In genomic region chr13:27170521-27171243, GRCh38 we compare ENCODE assay signal across 1 cellular context.
TF ChIP-seq lines count a peak whose summit lies in the region.

No MANE protein-coding gene starts in this region.

TF ChIP-seq in HEK293, 187 proteins besides CTCF, POLR2A, EP300 and RAD21 (continued from another document and continues in another):
- TF ChIP-seq ZNF26 (tag by site-specific recombination; IDR thresholded peaks at IDR 0.05), result no peak
- no peak for TF ChIP-seq ZNF184 (tag by site-specific recombination; IDR thresholded peaks at IDR 0.05)
- no peak for TF ChIP-seq ZNF660 (tag by site-specific recombination; IDR thresholded peaks at IDR 0.05)
- no peak for TF ChIP-seq TRIM28 (IDR thresholded peaks at IDR 0.05; ENCODE audit: borderline replicate concordance, low read length)
- TF ChIP-seq TSHZ1 (tag by site-specific recombination; IDR thresholded peaks at IDR 0.05; ENCODE audit: borderline replicate concordance), result no peak
- no peak for TF ChIP-seq ZNF174 (tag by site-specific recombination; IDR thresholded peaks at IDR 0.05)
- no peak for TF ChIP-seq ZNF157 (tag by site-specific recombination; IDR thresholded peaks at IDR 0.05)
- TF ChIP-seq ZNF133 (tag by site-specific recombination; IDR thresholded peaks at IDR 0.05), result no peak
- TF ChIP-seq ZNF2 (tag by site-specific recombination; IDR thresholded peaks at IDR 0.05), result no peak
- no peak for TF ChIP-seq ZNF146 (tag by site-specific recombination; IDR thresholded peaks at IDR 0.05)
- TF ChIP-seq ZNF548 (tag by site-specific recombination; IDR thresholded peaks at IDR 0.05), result no peak
- TF ChIP-seq ZNF529 (tag by site-specific recombination; IDR thresholded peaks at IDR 0.05; ENCODE audit: insufficient replicate concordance), result no peak
- TF ChIP-seq ZFP41 (tag by site-specific recombination; IDR thresholded peaks at IDR 0.05; ENCODE audit: borderline replicate concordance), result no peak
- TF ChIP-seq KLF9 (tag by site-specific recombination; IDR thresholded peaks at IDR 0.05; ENCODE audit: low read depth), result peak; percentile 45; the same call in 1 of the 2 replicates
- TF ChIP-seq, protein P1, sequence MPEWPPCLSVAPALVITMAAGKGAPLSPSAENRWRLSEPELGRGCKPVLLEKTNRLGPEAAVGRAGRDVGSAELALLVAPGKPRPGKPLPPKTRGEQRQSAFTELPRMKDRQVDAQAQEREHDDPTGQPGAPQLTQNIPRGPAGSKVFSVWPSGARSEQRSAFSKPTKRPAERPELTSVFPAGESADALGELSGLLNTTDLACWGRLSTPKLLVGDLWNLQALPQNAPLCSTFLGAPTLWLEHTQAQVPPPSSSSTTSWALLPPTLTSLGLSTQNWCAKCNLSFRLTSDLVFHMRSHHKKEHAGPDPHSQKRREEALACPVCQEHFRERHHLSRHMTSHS (tag by site-specific recombination; IDR thresholded peaks at IDR 0.05), result no peak
- TF ChIP-seq ZNF398 (tag by site-specific recombination; IDR thresholded peaks at IDR 0.05), result no peak
- TF ChIP-seq ZNF704 (tag by site-specific recombination; IDR thresholded peaks at IDR 0.05), result no peak
- no peak for TF ChIP-seq ZSCAN4 (tag by site-specific recombination; IDR thresholded peaks at IDR 0.05)
- no peak for TF ChIP-seq ZNF132 (tag by site-specific recombination; IDR thresholded peaks at IDR 0.05; ENCODE audit: borderline replicate concordance)
- TF ChIP-seq ZNF837 (tag by site-specific recombination; IDR thresholded peaks at IDR 0.05), result no peak
- no peak for TF ChIP-seq ZNF341 (tag by site-specific recombination; IDR thresholded peaks at IDR 0.05; ENCODE audit: low read depth)
- no peak for TF ChIP-seq ZNF354C (tag by site-specific recombination; IDR thresholded peaks at IDR 0.05; ENCODE audit: borderline replicate concordance, low read depth)
- TF ChIP-seq YY2 (tag by site-specific recombination; IDR thresholded peaks at IDR 0.05), result no peak
- TF ChIP-seq ZNF555 (tag by site-specific recombination; conservative IDR thresholded peaks at IDR 0.05), result no peak
- peak; percentile 70 for TF ChIP-seq ZBTB26 (tag by site-specific recombination; optimal IDR thresholded peaks at IDR 0.05)
- TF ChIP-seq ZNF510 (tag by site-specific recombination; IDR thresholded peaks at IDR 0.05; ENCODE audit: insufficient replicate concordance), result no peak
- TF ChIP-seq ZNF560 (tag by site-specific recombination; IDR thresholded peaks at IDR 0.05; ENCODE audit: borderline replicate concordance), result no peak
- no peak for TF ChIP-seq ZNF266 (tag by site-specific recombination; IDR thresholded peaks at IDR 0.05; ENCODE audit: low read depth)
- TF ChIP-seq IKZF3 (tag by site-specific recombination; IDR thresholded peaks at IDR 0.05), result peak; percentile 25; the same call in 1 of the 2 replicates
- no peak for TF ChIP-seq ZNF114 (tag by site-specific recombination; IDR thresholded peaks at IDR 0.05)
- TF ChIP-seq, protein P2, sequence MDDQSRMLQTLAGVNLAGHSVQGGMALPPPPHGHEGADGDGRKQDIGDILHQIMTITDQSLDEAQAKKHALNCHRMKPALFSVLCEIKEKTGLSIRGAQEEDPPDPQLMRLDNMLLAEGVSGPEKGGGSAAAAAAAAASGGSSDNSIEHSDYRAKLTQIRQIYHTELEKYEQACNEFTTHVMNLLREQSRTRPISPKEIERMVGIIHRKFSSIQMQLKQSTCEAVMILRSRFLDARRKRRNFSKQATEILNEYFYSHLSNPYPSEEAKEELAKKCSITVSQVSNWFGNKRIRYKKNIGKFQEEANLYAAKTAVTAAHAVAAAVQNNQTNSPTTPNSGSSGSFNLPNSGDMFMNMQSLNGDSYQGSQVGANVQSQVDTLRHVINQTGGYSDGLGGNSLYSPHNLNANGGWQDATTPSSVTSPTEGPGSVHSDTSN (CRISPR knock-in tag; IDR thresholded peaks at IDR 0.05), result no peak
- TF ChIP-seq OVOL3 (tag by site-specific recombination; IDR thresholded peaks at IDR 0.05), result no peak
- TF ChIP-seq ZNF776 (tag by site-specific recombination; IDR thresholded peaks at IDR 0.05; ENCODE audit: borderline replicate concordance), result no peak
- no peak for TF ChIP-seq ZNF747 (tag by site-specific recombination; IDR thresholded peaks at IDR 0.05)
- no peak for TF ChIP-seq ZNF18 (tag by site-specific recombination; IDR thresholded peaks at IDR 0.05)
- TF ChIP-seq KLF7 (tag by site-specific recombination; IDR thresholded peaks at IDR 0.05; ENCODE audit: borderline replicate concordance), result no peak
- TF ChIP-seq ZFP3 (tag by site-specific recombination; IDR thresholded peaks at IDR 0.05; ENCODE audit: low read depth), result no peak
- TF ChIP-seq EGR2 (tag by site-specific recombination; IDR thresholded peaks at IDR 0.05; ENCODE audit: low read depth), result no peak; the same call in 1 of the 2 replicates
- 0 out of 2 replicates have a peak, but pooled peaks have one; percentile 29 for TF ChIP-seq ZEB2 (tag by site-specific recombination; IDR thresholded peaks at IDR 0.05)
- TF ChIP-seq ZNF473 (tag by site-specific recombination; IDR thresholded peaks at IDR 0.05), result no peak
- TF ChIP-seq ZNF549 (tag by site-specific recombination; IDR thresholded peaks at IDR 0.05), result no peak
- TF ChIP-seq, protein P3, sequence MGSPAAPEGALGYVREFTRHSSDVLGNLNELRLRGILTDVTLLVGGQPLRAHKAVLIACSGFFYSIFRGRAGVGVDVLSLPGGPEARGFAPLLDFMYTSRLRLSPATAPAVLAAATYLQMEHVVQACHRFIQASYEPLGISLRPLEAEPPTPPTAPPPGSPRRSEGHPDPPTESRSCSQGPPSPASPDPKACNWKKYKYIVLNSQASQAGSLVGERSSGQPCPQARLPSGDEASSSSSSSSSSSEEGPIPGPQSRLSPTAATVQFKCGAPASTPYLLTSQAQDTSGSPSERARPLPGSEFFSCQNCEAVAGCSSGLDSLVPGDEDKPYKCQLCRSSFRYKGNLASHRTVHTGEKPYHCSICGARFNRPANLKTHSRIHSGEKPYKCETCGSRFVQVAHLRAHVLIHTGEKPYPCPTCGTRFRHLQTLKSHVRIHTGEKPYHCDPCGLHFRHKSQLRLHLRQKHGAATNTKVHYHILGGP (tag by site-specific recombination; IDR thresholded peaks at IDR 0.05), result no peak
- TF ChIP-seq ZNF830 (tag by site-specific recombination; IDR thresholded peaks at IDR 0.05; ENCODE audit: low read depth), result no peak
- TF ChIP-seq ZNF112 (tag by site-specific recombination; IDR thresholded peaks at IDR 0.05), result no peak
